ENCODE assay signal across 15 cellular contexts in the genomic region with DNA sequence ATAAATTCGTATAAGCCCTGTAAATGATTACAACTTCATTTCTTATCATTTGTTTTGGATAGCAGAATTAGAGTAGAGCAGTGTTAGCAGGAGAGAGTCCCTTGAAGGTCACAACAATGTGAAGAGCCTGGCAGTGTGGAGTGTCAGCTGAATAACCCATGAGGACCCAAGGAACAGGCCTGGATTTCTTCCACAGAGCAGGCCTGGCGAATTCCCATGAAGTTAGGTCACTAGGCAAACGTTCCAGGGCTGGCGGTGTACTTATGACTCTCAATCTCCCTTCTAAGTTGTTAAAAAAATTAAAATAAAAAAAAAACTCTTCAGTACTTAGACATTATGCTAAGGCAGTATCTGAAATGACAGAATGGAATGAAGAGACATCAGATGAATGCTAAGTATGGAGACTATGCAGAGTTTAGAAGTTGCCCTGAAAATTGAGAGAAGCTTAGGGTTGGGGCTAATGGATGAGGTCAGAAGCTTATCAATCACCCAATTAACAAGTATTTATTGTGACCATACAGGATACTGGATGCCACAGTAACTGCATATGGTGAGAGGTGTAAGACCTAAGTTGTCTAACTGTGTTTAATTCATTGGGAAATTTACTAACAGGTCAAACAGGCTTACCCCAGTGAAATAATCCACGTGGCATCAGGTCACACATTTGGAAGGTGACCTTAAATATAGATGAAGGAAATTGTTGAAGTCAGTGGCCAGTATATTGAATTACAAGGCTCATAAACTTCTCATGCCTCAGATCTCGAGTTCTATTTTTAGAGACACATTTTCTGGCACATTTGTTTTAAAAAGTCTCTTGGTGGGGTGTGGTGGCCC.
A peak's percentile ranks its signal among the peaks of the same experiment; 100 is the strongest.
DNase-seq lines count a peak whose midpoint lies in the region; ATAC-seq and TF ChIP-seq lines count a peak whose summit lies in the region.
"Had no signal": no experiment of that assay in that cellular context is flagged by ENCODE, and none has a peak within 500 bp of the region (broad histone marks: within the 10 kb centered on the region; RNA-seq: fewer than 3 reads in every experiment).

No MANE protein-coding gene starts in this region.

- intact Hi-C loops in Right ventricle myocardium inferior (cut with DNase I): no loop called here
- intact Hi-C loops in cardiac septum (cut with DNase I): loop anchor here (2.0 kb wide), 1 partner anchor 124 kb away; no protein-coding TSS in a partner anchor

- no peak overlapping the region for H3K4me3 ChIP-seq in fibroblast of pulmonary artery (replicated peaks; ENCODE audit: low read depth, low read length)
- H3K4me3 ChIP-seq: SK-N-MC had no signal

- TF ChIP-seq CTCF in fibroblast of pulmonary artery (IDR thresholded peaks at IDR 0.05; ENCODE audit: low read length, missing control alignments): no peak

- ATAC-seq in Right ventricle myocardium inferior: peak; percentile 94
- ATAC-seq in HG03342 (IDR thresholded peaks at IDR 0.05; ENCODE audit: unreplicated experiment): no peak
- ATAC-seq: activated CD8-positive, alpha-beta T cell treated with anti-CD3 and anti-CD28 coated beads, Interleukin-2, amount 10 ng/mL, durations not matched to agents 7 days and 5 days had no signal

- DNase-seq in Right ventricle myocardium inferior (ENCODE audit: missing footprints): peak; percentile 73
- no peak for DNase-seq in cardiac septum (ENCODE audit: low spot score)
- DNase-seq in fibroblast of pulmonary artery (ENCODE audit: low read depth): peak; percentile 55
- DNase-seq in myocyte (ENCODE audit: low read depth): peak; percentile 77
- no peak for DNase-seq in SKM-1 (lab: John Stamatoyannopoulos, UW; ENCODE audit: unreplicated experiment)
- DNase-seq in DMS153 (lab: John Stamatoyannopoulos, UW): no peak
- no peak for DNase-seq in NOMO-1 treated with dmso at 0.1 percent for 144 hours (lab: John Stamatoyannopoulos, UW; ENCODE audit: unreplicated experiment)
- DNase-seq: 8988T; activated CD8-positive, alpha-beta T cell treated with anti-CD3 and anti-CD28 coated beads, Interleukin-2, amount 10 ng/mL, durations not matched to agents 7 days and 5 days; activated naive CD8-positive, alpha-beta T cell treated with anti-CD3 and anti-CD28 coated beads, Interleukin-2, amount 10 ng/mL, durations not matched to agents 7 days and 5 days; DND-41; H9; NCI-H526 had no signal

Comparison
In these comparisons a context has a peak if more than half of its experiments do, and no peak if none do; other contexts are left out.
1. DNase-seq: peak in Right ventricle myocardium inferior (single experiment), fibroblast of pulmonary artery (single experiment) and myocyte (single experiment); none in cardiac septum (single experiment), SKM-1 (single experiment), DMS153 (single experiment) and NOMO-1 treated with dmso at 0.1 percent for 144 hours (single experiment).